In genomic region chr4:78379040-78379439, GRCh38 we compare ENCODE assay signal across 17 cellular contexts.
"Had no signal": no experiment of that assay in that cellular context is flagged by ENCODE, and none has a peak within 500 bp of the region (broad histone marks: within the 10 kb centered on the region; RNA-seq: fewer than 3 reads in every experiment).

No MANE protein-coding gene starts in this region.

- H3K4me3 ChIP-seq: cardiac muscle cell, colonic mucosa, upper lobe of left lung had no signal

- ATAC-seq: activated CD4-positive, alpha-beta T cell treated with anti-CD3 and anti-CD28 coated beads for 36 hours; left colon; stimulated activated naive CD8-positive, alpha-beta T cell treated with anti-CD3 and anti-CD28 coated beads, Interleukin-15, Interleukin-2, amounts not matched to agents 100 U/mL and 50 U/mL, for 24 hours had no signal

- H3K9me3 ChIP-seq: colonic mucosa, upper lobe of left lung had no signal

- H3K36me3 ChIP-seq: cardiac muscle cell, colonic mucosa, upper lobe of left lung had no signal

- H3K4me1 Mint-ChIP-seq: activated CD4-positive, alpha-beta memory T cell treated with anti-CD3 and anti-CD28 coated beads, Interleukin-2, amount 10 ng/mL, durations not matched to agents 7 days and 5 days; activated CD4-positive, alpha-beta T cell treated with anti-CD3 and anti-CD28 coated beads for 36 hours; activated naive CD8-positive, alpha-beta T cell treated with anti-CD3 and anti-CD28 coated beads, Interleukin-2, amount 10 ng/mL, durations not matched to agents 7 days and 5 days had no signal

- H3K9me3 Mint-ChIP-seq: activated CD4-positive, alpha-beta memory T cell treated with anti-CD3 and anti-CD28 coated beads, Interleukin-2, amount 10 ng/mL, durations not matched to agents 7 days and 5 days; activated naive CD8-positive, alpha-beta T cell treated with anti-CD3 and anti-CD28 coated beads, Interleukin-2, amount 10 ng/mL, durations not matched to agents 7 days and 5 days; nephron progenitor cell had no signal

- H3K27ac Mint-ChIP-seq: activated CD4-positive, alpha-beta memory T cell treated with anti-CD3 and anti-CD28 coated beads, Interleukin-2, amount 10 ng/mL, durations not matched to agents 7 days and 5 days; activated CD4-positive, alpha-beta T cell treated with anti-CD3 and anti-CD28 coated beads for 36 hours; activated naive CD8-positive, alpha-beta T cell treated with anti-CD3 and anti-CD28 coated beads, Interleukin-2, amount 10 ng/mL, durations not matched to agents 7 days and 5 days; nephron progenitor cell had no signal

- H3K4me3 Mint-ChIP-seq: activated CD4-positive, alpha-beta memory T cell treated with anti-CD3 and anti-CD28 coated beads, Interleukin-2, amount 10 ng/mL, durations not matched to agents 7 days and 5 days; activated CD4-positive, alpha-beta T cell treated with anti-CD3 and anti-CD28 coated beads for 36 hours; activated naive CD8-positive, alpha-beta T cell treated with anti-CD3 and anti-CD28 coated beads, Interleukin-2, amount 10 ng/mL, durations not matched to agents 7 days and 5 days; nephron progenitor cell had no signal

- H3K27me3 ChIP-seq: cardiac muscle cell, colonic mucosa, upper lobe of left lung had no signal

- H3K36me3 Mint-ChIP-seq: activated naive CD8-positive, alpha-beta T cell treated with anti-CD3 and anti-CD28 coated beads, Interleukin-2, amount 10 ng/mL, durations not matched to agents 7 days and 5 days had no signal

- H3K27ac ChIP-seq: cardiac muscle cell, colonic mucosa, epithelial cell of prostate, upper lobe of left lung had no signal

- DNase-seq: activated CD4-positive, alpha-beta memory T cell treated with anti-CD3 and anti-CD28 coated beads, Interleukin-2, amount 10 ng/mL, durations not matched to agents 7 days and 5 days; activated CD4-positive, alpha-beta T cell treated with anti-CD3 and anti-CD28 coated beads for 36 hours; activated gamma-delta T cell; activated naive CD8-positive, alpha-beta T cell treated with anti-CD3 and anti-CD28 coated beads, Interleukin-2, amount 10 ng/mL, durations not matched to agents 7 days and 5 days; activated T-cell treated with anti-CD3 and anti-CD28 coated beads, Interleukin-2, amount 50 U/mL, for 48 hours; anterior cingulate cortex; colonic mucosa; effector CD4-positive, alpha-beta T cell; hippocampal formation; left colon; nephron progenitor cell; stimulated activated CD4-positive, alpha-beta T cell treated with anti-CD3 and anti-CD28 coated beads, Interleukin-2, amount 100 ng/mL, for 48 hours; stimulated activated naive CD8-positive, alpha-beta T cell treated with anti-CD3 and anti-CD28 coated beads, Interleukin-15, Interleukin-2, amounts not matched to agents 100 U/mL and 50 U/mL, for 24 hours; T-helper 2 cell; upper lobe of left lung had no signal
